In the genomic region with DNA sequence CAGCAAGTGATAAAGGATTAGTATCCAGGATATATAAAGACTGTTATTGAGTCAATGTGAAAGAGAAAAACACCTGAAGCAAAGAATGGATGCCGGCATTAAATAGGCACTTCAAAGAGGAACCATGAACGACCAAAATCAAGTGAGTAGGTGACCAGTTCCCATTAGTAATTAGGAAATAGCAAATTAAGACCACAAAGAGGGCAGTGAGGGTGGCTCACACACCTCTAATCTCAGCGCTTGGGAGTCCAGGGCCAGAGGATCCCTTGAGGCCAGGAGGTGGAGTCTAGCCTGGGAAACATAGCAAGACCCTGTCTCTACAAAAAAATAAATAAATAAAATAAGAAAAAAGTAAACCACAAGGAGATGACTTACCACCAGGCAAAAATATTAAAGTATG, we compare ENCODE assay signal across 8 cellular contexts.
DNase-seq lines count a peak whose midpoint lies in the region; ATAC-seq and TF ChIP-seq lines count a peak whose summit lies in the region.

No MANE protein-coding gene starts in this region.

- ATAC-seq in GM21390 (IDR thresholded peaks at IDR 0.05; ENCODE audit: unreplicated experiment): peak; percentile 2
- no peak for ATAC-seq in stimulated activated effector memory CD8-positive, alpha-beta T cell treated with anti-CD3 and anti-CD28 coated beads, Interleukin-12 subunit alpha, Interleukin-12 subunit beta, amount 100 ng/mL, for 72 hours
- no peak for ATAC-seq in HG02884 (IDR thresholded peaks at IDR 0.05; ENCODE audit: unreplicated experiment)
- ATAC-seq in GM21367 (IDR thresholded peaks at IDR 0.05; ENCODE audit: unreplicated experiment): no peak

- H3K4me3 Mint-ChIP-seq in stimulated activated effector memory CD8-positive, alpha-beta T cell treated with anti-CD3 and anti-CD28 coated beads, Interleukin-12 subunit alpha, Interleukin-12 subunit beta, amount 100 ng/mL, for 72 hours: peak overlapping the region; percentile 84

- peak overlapping the region; percentile 47 for H3K4me3 ChIP-seq in fibroblast of mammary gland (ENCODE audit: control insufficient read depth, low read depth, low read length)

- H3K4me1 Mint-ChIP-seq in stimulated activated effector memory CD8-positive, alpha-beta T cell treated with anti-CD3 and anti-CD28 coated beads, Interleukin-12 subunit alpha, Interleukin-12 subunit beta, amount 100 ng/mL, for 72 hours: peaks cover 28% of the 10 kb centered on the region

- POLR2A ChIA-PET in RWPE1 (lab: Yijun Ruan, JAX; ENCODE audit: low non-redundant PET): no interaction called here

- no peaks in the 10 kb centered on the region for H3K9me3 Mint-ChIP-seq in stimulated activated effector memory CD8-positive, alpha-beta T cell treated with anti-CD3 and anti-CD28 coated beads, Interleukin-12 subunit alpha, Interleukin-12 subunit beta, amount 100 ng/mL, for 72 hours

- H3K27ac ChIP-seq in RWPE1: peak overlapping the region; percentile 79

- peak overlapping the region; percentile 20 for H3K27ac Mint-ChIP-seq in stimulated activated effector memory CD8-positive, alpha-beta T cell treated with anti-CD3 and anti-CD28 coated beads, Interleukin-12 subunit alpha, Interleukin-12 subunit beta, amount 100 ng/mL, for 72 hours

- no peaks in the 10 kb centered on the region for H3K36me3 Mint-ChIP-seq in stimulated activated effector memory CD8-positive, alpha-beta T cell treated with anti-CD3 and anti-CD28 coated beads, Interleukin-12 subunit alpha, Interleukin-12 subunit beta, amount 100 ng/mL, for 72 hours

- CTCF ChIA-PET in RWPE1 (lab: Yijun Ruan, JAX): no interaction called here

- TF ChIP-seq CTCF in RWPE1 (conservative IDR thresholded peaks at IDR 0.05; ENCODE audit: low read depth) (no peak), fibroblast of mammary gland (conservative IDR thresholded peaks at IDR 0.05; ENCODE audit: control insufficient read depth, insufficient read depth, low read depth, low read length) (no peak)

- no peak for DNase-seq in RWPE1 (ENCODE audit: low spot score)
- DNase-seq in fibroblast of mammary gland (ENCODE audit: low read depth): no peak
- DNase-seq in stimulated activated effector memory CD8-positive, alpha-beta T cell treated with anti-CD3 and anti-CD28 coated beads, Interleukin-12 subunit alpha, Interleukin-12 subunit beta, amount 100 ng/mL, for 72 hours (ENCODE audit: low spot score in 2 of 2): no peak
- DNase-seq in NCI-H146 treated with DMSO at 0.1 percent for 48 hours (lab: John Stamatoyannopoulos, UW; ENCODE audit: unreplicated experiment): no peak
- DNase-seq in SIG-M5 treated with dmso at 0.1 percent for 504 hours (lab: John Stamatoyannopoulos, UW; ENCODE audit: unreplicated experiment): no peak
